Comparison of ENCODE assay signal across 9 cellular contexts in genomic region chr15:74373056-74373650, GRCh38. TPM values are rescaled to one million over a fixed set of nuclear protein-coding genes. Genes with fewer than 3 reads are reported as not detected.
DNase-seq lines count a peak whose midpoint lies in the region; ATAC-seq and TF ChIP-seq lines count a peak whose summit lies in the region.
"Had no signal": no experiment of that assay in that cellular context is flagged by ENCODE, and none has a peak within 500 bp of the region (broad histone marks: within the 10 kb centered on the region; RNA-seq: fewer than 3 reads in every experiment).

No MANE protein-coding gene starts in this region.

- no peaks in the 10 kb centered on the region for H3K36me3 Mint-ChIP-seq in CD8-positive, alpha-beta T cell
- H3K36me3 Mint-ChIP-seq in activated CD8-positive, alpha-beta T cell treated with anti-CD3 and anti-CD28 coated beads, Interleukin-2, amount 10 ng/mL, durations not matched to agents 7 days and 5 days (ENCODE audit: low read depth) = no peaks in the 10 kb centered on the region
- H3K36me3 Mint-ChIP-seq in naive thymus-derived CD8-positive, alpha-beta T cell = no peaks in the 10 kb centered on the region

- CTCF ChIA-PET in CD8-positive, alpha-beta T cell (lab: Charles Lee) = interaction anchor here (0.8 to 17.3 kb wide), 14 partner anchors 8 to 396 kb away, joined by 3 to 717 read pairs (median 6); partner anchors contain the start of genes SEMA7A and UBL7
- CTCF ChIA-PET in activated CD8-positive, alpha-beta T cell treated with anti-CD3 and anti-CD28 coated beads, Interleukin-2, amount 10 ng/mL, durations not matched to agents 7 days and 5 days (lab: Charles Lee) = interaction anchor here (0.9 to 17.6 kb wide), 23 partner anchors 9 to 414 kb away, joined by 3 to 677 read pairs (median 5); partner anchors contain the start of genes ARID3B, SEMA7A and UBL7

- no peaks in the 10 kb centered on the region for H3K9me3 Mint-ChIP-seq in CD8-positive, alpha-beta T cell
- H3K9me3 Mint-ChIP-seq in activated CD8-positive, alpha-beta T cell treated with anti-CD3 and anti-CD28 coated beads, Interleukin-2, amount 10 ng/mL, durations not matched to agents 7 days and 5 days (ENCODE audit: insufficient read depth) = no peaks in the 10 kb centered on the region
- no peaks in the 10 kb centered on the region for H3K9me3 Mint-ChIP-seq in naive thymus-derived CD8-positive, alpha-beta T cell

- peaks cover 15% of the 10 kb centered on the region for H3K4me1 ChIP-seq in CD8-positive, alpha-beta T cell (ENCODE audit: insufficient read depth, low read length)

- DNase-seq in CD8-positive, alpha-beta T cell = no peak
- no peak for DNase-seq in activated CD8-positive, alpha-beta T cell treated with anti-CD3 and anti-CD28 coated beads, Interleukin-2, amount 10 ng/mL, durations not matched to agents 7 days and 5 days
- peak in 1 of 10 donors; percentile 55 for DNase-seq in naive thymus-derived CD8-positive, alpha-beta T cell
- DNase-seq in HuH-7.5 (ENCODE audit: low spot score) = no peak
- no peak for DNase-seq in stimulated activated naive CD4-positive, alpha-beta T cell (lab: John Stamatoyannopoulos, UW)

- intact Hi-C loops in CD8-positive, alpha-beta T cell (cut with DNase I, micrococcal nuclease) = loop anchor here (1.0 to 10.0 kb wide), 9 partner anchors 88 to 832 kb away; partner anchors contain the start of genes C15orf39 (in 2 of the 2), CLK3 (in 1 of the 2) and UBL7 (in 1 of the 2)

- no peaks in the 10 kb centered on the region for H3K27me3 ChIP-seq in CD8-positive, alpha-beta T cell (ENCODE audit: insufficient read depth, low read length)
- H3K27me3 ChIP-seq: pancreas had no signal

- H3K4me3 ChIP-seq in CD8-positive, alpha-beta T cell (ENCODE audit: low read depth, low read length) = no peak overlapping the region

- peak overlapping the region; percentile 82 for H3K4me3 Mint-ChIP-seq in CD8-positive, alpha-beta T cell
- H3K4me3 Mint-ChIP-seq in activated CD8-positive, alpha-beta T cell treated with anti-CD3 and anti-CD28 coated beads, Interleukin-2, amount 10 ng/mL, durations not matched to agents 7 days and 5 days = peak overlapping the region; percentile 77
- H3K4me3 Mint-ChIP-seq in naive thymus-derived CD8-positive, alpha-beta T cell = peak overlapping the region; percentile 69 to 91 (median 86)

- TF ChIP-seq CTCF in CD8-positive, alpha-beta T cell (IDR thresholded peaks at IDR 0.05) = no peak

- no peak for ATAC-seq in CD8-positive, alpha-beta T cell
- ATAC-seq in HG03354 (IDR thresholded peaks at IDR 0.05; ENCODE audit: poor library complexity, severe bottlenecking, unreplicated experiment) (peak; percentile 1), HG03135 (IDR thresholded peaks at IDR 0.05; ENCODE audit: unreplicated experiment) (no peak), HG03378 (IDR thresholded peaks at IDR 0.05; ENCODE audit: unreplicated experiment) (no peak)
- no peak for ATAC-seq in activated CD8-positive, alpha-beta T cell treated with anti-CD3 and anti-CD28 coated beads, Interleukin-2, amount 10 ng/mL, durations not matched to agents 7 days and 5 days
- no peak for ATAC-seq in naive thymus-derived CD8-positive, alpha-beta T cell

- peaks cover 15% of the 10 kb centered on the region for H3K27me3 Mint-ChIP-seq in CD8-positive, alpha-beta T cell (ENCODE audit: low read depth)
- peaks cover 26% of the 10 kb centered on the region for H3K27me3 Mint-ChIP-seq in activated CD8-positive, alpha-beta T cell treated with anti-CD3 and anti-CD28 coated beads, Interleukin-2, amount 10 ng/mL, durations not matched to agents 7 days and 5 days (ENCODE audit: low read depth)
- peaks cover 5 to 17% (median 9%) of the 10 kb centered on the region in 5 donors for H3K27me3 Mint-ChIP-seq in naive thymus-derived CD8-positive, alpha-beta T cell

- no peaks in the 10 kb centered on the region for H3K36me3 ChIP-seq in CD8-positive, alpha-beta T cell (ENCODE audit: insufficient read depth, low read length)
- H3K36me3 ChIP-seq: pancreas had no signal

- no peak overlapping the region for H3K27ac Mint-ChIP-seq in CD8-positive, alpha-beta T cell
- no peak overlapping the region for H3K27ac Mint-ChIP-seq in activated CD8-positive, alpha-beta T cell treated with anti-CD3 and anti-CD28 coated beads, Interleukin-2, amount 10 ng/mL, durations not matched to agents 7 days and 5 days
- H3K27ac Mint-ChIP-seq in naive thymus-derived CD8-positive, alpha-beta T cell = peak overlapping the region in 3 of 10 donors; percentile 34 to 84 (median 38)

- H3K9me3 ChIP-seq in CD8-positive, alpha-beta T cell (ENCODE audit: low read length) = no peaks in the 10 kb centered on the region
- H3K9me3 ChIP-seq: pancreas had no signal

- H3K4me1 Mint-ChIP-seq in CD8-positive, alpha-beta T cell (ENCODE audit: low read depth) = peaks cover 14% of the 10 kb centered on the region
- H3K4me1 Mint-ChIP-seq in activated CD8-positive, alpha-beta T cell treated with anti-CD3 and anti-CD28 coated beads, Interleukin-2, amount 10 ng/mL, durations not matched to agents 7 days and 5 days (ENCODE audit: low read depth) = peaks cover 20% of the 10 kb centered on the region
- H3K4me1 Mint-ChIP-seq in naive thymus-derived CD8-positive, alpha-beta T cell = peaks cover 3 to 25% (median 14%) of the 10 kb centered on the region in 4 donors

- no peak overlapping the region for H3K27ac ChIP-seq in CD8-positive, alpha-beta T cell (ENCODE audit: low read depth, low read length)
- H3K27ac ChIP-seq: pancreas had no signal

- POLR2A ChIA-PET in CD8-positive, alpha-beta T cell (lab: Charles Lee) = interaction anchor here (0.9 to 1.5 kb wide), 2 partner anchors 88 to 242 kb away, joined by 3 to 4 read pairs; partner anchors contain the start of genes CLK3 and UBL7
- POLR2A ChIA-PET in activated CD8-positive, alpha-beta T cell treated with anti-CD3 and anti-CD28 coated beads, Interleukin-2, amount 10 ng/mL, durations not matched to agents 7 days and 5 days (lab: Charles Lee) = interaction anchor here (0.7 to 1.6 kb wide), 2 partner anchors 167 to 404 kb away, joined by 3 to 5 read pairs; partner anchors contain the start of gene ARID3B
- POLR2A ChIA-PET in naive thymus-derived CD8-positive, alpha-beta T cell (lab: Charles Lee) = interaction anchor here (0.8 to 1.5 kb wide), 4 partner anchors 72 to 397 kb away, joined by 3 to 6 read pairs (median 4); partner anchors contain the start of gene CLK3

RNA-seq across cellular contexts. Expression of gene CYP11A1, which starts 5.7 kb away (rescaled TPM):
- total RNA-seq in CD8-positive, alpha-beta T cell = not detected
- not detected for total RNA-seq in activated CD8-positive, alpha-beta T cell treated with anti-CD3 and anti-CD28 coated beads, Interleukin-2, amount 10 ng/mL, durations not matched to agents 7 days and 5 days
- not detected for total RNA-seq in naive thymus-derived CD8-positive, alpha-beta T cell
- polyA plus RNA-seq in naive thymus-derived CD8-positive, alpha-beta T cell = not detected
